In the genomic region with DNA sequence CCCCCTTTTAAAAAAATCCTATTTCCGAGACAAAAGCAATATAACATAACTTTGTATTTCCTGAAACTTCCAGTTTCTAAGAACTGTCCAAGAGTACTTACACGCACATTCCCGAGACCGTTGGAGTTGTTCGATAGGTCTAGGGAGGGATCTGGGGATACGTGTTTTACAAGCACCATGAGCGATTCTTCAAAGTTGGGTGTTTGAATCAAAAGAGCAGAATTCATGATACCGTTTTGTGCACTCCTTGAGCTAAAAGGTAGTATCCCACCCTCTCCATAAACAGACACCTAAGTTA, we compare ENCODE assay signal across 8 cellular contexts. TPM values are rescaled to one million over a fixed set of nuclear protein-coding genes. Genes with fewer than 3 reads are reported as not detected.
DNase-seq lines count a peak whose midpoint lies in the region; ATAC-seq and TF ChIP-seq lines count a peak whose summit lies in the region.

No MANE protein-coding gene starts in this region.

- H3K9me3 Mint-ChIP-seq in Caco-2 (ENCODE audit: unreplicated experiment): no peaks in the 10 kb centered on the region
- H3K9me3 Mint-ChIP-seq in natural killer cell: no peaks in the 10 kb centered on the region

- H3K36me3 ChIP-seq in Caco-2 (ENCODE audit: control insufficient read depth, insufficient read depth, low read length): no peaks in the 10 kb centered on the region; the same call in 1 of the 2 replicates
- H3K36me3 ChIP-seq in MG63: no peaks in the 10 kb centered on the region; the same call in 1 of the 2 replicates

- intact Hi-C loops in Caco-2 (cut with micrococcal nuclease; ENCODE audit: unreplicated experiment): loop anchor here (1.0 to 5.0 kb wide), 4 partner anchors 49 to 445 kb away; partner anchors contain the start of genes ARL8B and BHLHE40
- intact Hi-C loops in natural killer cell (cut with micrococcal nuclease): loop anchor here (1.0 kb wide), 1 partner anchor 65 kb away; the partner anchor contains the start of gene ARL8B
- intact Hi-C loops in posterior cingulate gyrus (cut with DNase I): loop anchor here (1.0 kb wide), 1 partner anchor 65 kb away; the partner anchor contains the start of gene ARL8B

- no peaks in the 10 kb centered on the region for H3K27me3 ChIP-seq in Caco-2 (replicated peaks; ENCODE audit: control insufficient read depth, insufficient read depth, low read length)
- no peaks in the 10 kb centered on the region for H3K27me3 ChIP-seq in MG63

- peak overlapping the region; percentile 73 to 97 for H3K27ac ChIP-seq in coronary artery

- H3K36me3 Mint-ChIP-seq in Caco-2 (ENCODE audit: insufficient read depth, unreplicated experiment) (peaks cover 36% of the 10 kb centered on the region), natural killer cell (no peaks in the 10 kb centered on the region)

- POLR2A ChIA-PET in Caco-2 (lab: Charles Lee): interaction anchor here (0.7 kb wide), 1 partner anchor 9 kb away, joined by 5 read pairs; no protein-coding TSS in a partner anchor

- H3K4me3 ChIP-seq in Caco-2 (ENCODE audit: low read depth, low read length) (peak overlapping the region; percentile 55), MG63 (peak overlapping the region; percentile 54), coronary artery (peak overlapping the region; percentile 89)

- no peaks in the 10 kb centered on the region for H3K27me3 Mint-ChIP-seq in Caco-2 (ENCODE audit: insufficient read depth, unreplicated experiment)
- H3K27me3 Mint-ChIP-seq in natural killer cell (ENCODE audit: low read depth in 2 of 2): no peaks in the 10 kb centered on the region

- DNase-seq in Caco-2 (no peak), MG63 (no peak), coronary artery (ENCODE audit: low spot score) (no peak), natural killer cell (no peak), T1000 (lab: John Stamatoyannopoulos, UW) (no peak), posterior cingulate gyrus (no peak), SIG-M5 treated with dmso at 0.1 percent for 504 hours (lab: John Stamatoyannopoulos, UW; ENCODE audit: unreplicated experiment) (no peak)
- DNase-seq in effector CD8-positive, alpha-beta T cell (lab: John Stamatoyannopoulos, UW): no peak

- H3K9me3 ChIP-seq in Caco-2 (no peaks in the 10 kb centered on the region), MG63 (no peaks in the 10 kb centered on the region)

- CTCF ChIA-PET in Caco-2 (lab: Charles Lee): no interaction called here

- H3K4me3 Mint-ChIP-seq in Caco-2 (ENCODE audit: unreplicated experiment): peak overlapping the region; percentile 77
- H3K4me3 Mint-ChIP-seq in natural killer cell: peak overlapping the region; percentile 98

- no peak for ATAC-seq in natural killer cell

- BruUV-seq in Caco-2 (replicated peaks; lab: Mats Ljungman, UMichigan): TSS peak; percentile 60

- H3K4me1 Mint-ChIP-seq in Caco-2 (ENCODE audit: low read depth, unreplicated experiment): peaks cover 7% of the 10 kb centered on the region
- H3K4me1 Mint-ChIP-seq in natural killer cell: peaks cover 33 to 37% of the 10 kb centered on the region in 2 donors

- TF ChIP-seq CTCF in Caco-2 (IDR thresholded peaks at IDR 0.05; ENCODE audit: insufficient read depth in 1 of 2, low read depth in 1 of 2, low read length in 1 of 2, severe bottlenecking in 1 of 2, unreplicated experiment in 1 of 2) (no peak), coronary artery (IDR thresholded peaks at IDR 0.05) (no peak), natural killer cell (IDR thresholded peaks at IDR 0.05) (no peak)

- H3K4me1 ChIP-seq in Caco-2: peaks cover 12% of the 10 kb centered on the region; the same call in 1 of the 2 replicates

- H3K27ac Mint-ChIP-seq in Caco-2 (ENCODE audit: unreplicated experiment): peak overlapping the region; percentile 84
- peak overlapping the region; percentile 91 to 93 for H3K27ac Mint-ChIP-seq in natural killer cell

RNA-seq across cellular contexts. Expression of gene EDEM1, which starts 0.7 kb away (rescaled TPM):
- total RNA-seq in Caco-2 (2022): 42.6 and 51.3 TPM in 2 replicates
- 11.0 and 20.5 TPM in 2 replicates for total RNA-seq in MG63 (2014; rRNA removed; shearing (Covaris generic); ENCODE audit: low replicate concordance)
- 10 to 100 TPM; 55.3 to 64.2 (median 59.9) TPM for total RNA-seq in natural killer cell
